1 cellular context compared by ENCODE assay signal in genomic region chr1:16163882-16164820, GRCh38.
TF ChIP-seq lines count a peak whose summit lies in the region.

No MANE protein-coding gene starts in this region.

TF ChIP-seq in HEK293, 187 proteins besides CTCF, POLR2A, EP300 and RAD21 (continued from another document and continues in another):
- TF ChIP-seq TRIM28 (IDR thresholded peaks at IDR 0.05; ENCODE audit: borderline replicate concordance, low read length) (peak; percentile 38; the same call in 1 of the 2 replicates), ZNF404 (tag by site-specific recombination; IDR thresholded peaks at IDR 0.05) (no peak), ZNF449 (tag by site-specific recombination; IDR thresholded peaks at IDR 0.05) (no peak), ZNF10 (tag by site-specific recombination; IDR thresholded peaks at IDR 0.05) (peak; percentile 97), ATF2 (tag by site-specific recombination; IDR thresholded peaks at IDR 0.05; ENCODE audit: low read depth) (peak; percentile 99), HOXA7 (CRISPR knock-in tag; IDR thresholded peaks at IDR 0.05; ENCODE audit: borderline replicate concordance) (no peak), ZNF830 (tag by site-specific recombination; IDR thresholded peaks at IDR 0.05; ENCODE audit: low read depth) (no peak), SP7 (tag by site-specific recombination; IDR thresholded peaks at IDR 0.05) (peak; percentile 97), ZBTB26 (tag by site-specific recombination; optimal IDR thresholded peaks at IDR 0.05) (no peak), ZFP3 (tag by site-specific recombination; IDR thresholded peaks at IDR 0.05; ENCODE audit: low read depth) (no peak), ZNF76 (tag by site-specific recombination; IDR thresholded peaks at IDR 0.05; ENCODE audit: borderline replicate concordance, low read depth) (0 out of 2 replicates have a peak, but pooled peaks have one; percentile 46), ZXDB (tag by site-specific recombination; IDR thresholded peaks at IDR 0.05) (peak; percentile 66), ZNF629 (tag by site-specific recombination; IDR thresholded peaks at IDR 0.05) (peak; percentile 99), ZNF391 (tag by site-specific recombination; IDR thresholded peaks at IDR 0.05; ENCODE audit: borderline replicate concordance, low read depth) (peak; percentile 21; the same call in 1 of the 2 replicates), ZNF521 (tag by site-specific recombination; IDR thresholded peaks at IDR 0.05) (no peak), PRDM1 (tag by site-specific recombination; IDR thresholded peaks at IDR 0.05) (no peak), ZNF23 (tag by site-specific recombination; IDR thresholded peaks at IDR 0.05; ENCODE audit: borderline replicate concordance) (no peak), ZNF114 (tag by site-specific recombination; IDR thresholded peaks at IDR 0.05) (no peak), OSR2 (tag by site-specific recombination; IDR thresholded peaks at IDR 0.05) (peak; percentile 98), RBAK (tag by site-specific recombination; IDR thresholded peaks at IDR 0.05) (no peak), REST (tag by site-specific recombination; IDR thresholded peaks at IDR 0.05) (no peak), GLI2 (tag by site-specific recombination; IDR thresholded peaks at IDR 0.05; ENCODE audit: borderline replicate concordance, low read depth) (no peak), ZNF610 (tag by site-specific recombination; IDR thresholded peaks at IDR 0.05; ENCODE audit: borderline replicate concordance) (no peak), GLIS2 (tag by site-specific recombination; IDR thresholded peaks at IDR 0.05) (peak; percentile 65), ZFP41 (tag by site-specific recombination; IDR thresholded peaks at IDR 0.05; ENCODE audit: borderline replicate concordance) (no peak), ZBTB8A (tag by site-specific recombination; IDR thresholded peaks at IDR 0.05) (no peak), ZNF416 (tag by site-specific recombination; IDR thresholded peaks at IDR 0.05) (no peak), SCRT1 (tag by site-specific recombination; IDR thresholded peaks at IDR 0.05; ENCODE audit: borderline replicate concordance) (no peak), ZNF555 (tag by site-specific recombination; conservative IDR thresholded peaks at IDR 0.05) (no peak), ZNF792 (tag by site-specific recombination; IDR thresholded peaks at IDR 0.05) (no peak)
- TF ChIP-seq, protein P1, sequence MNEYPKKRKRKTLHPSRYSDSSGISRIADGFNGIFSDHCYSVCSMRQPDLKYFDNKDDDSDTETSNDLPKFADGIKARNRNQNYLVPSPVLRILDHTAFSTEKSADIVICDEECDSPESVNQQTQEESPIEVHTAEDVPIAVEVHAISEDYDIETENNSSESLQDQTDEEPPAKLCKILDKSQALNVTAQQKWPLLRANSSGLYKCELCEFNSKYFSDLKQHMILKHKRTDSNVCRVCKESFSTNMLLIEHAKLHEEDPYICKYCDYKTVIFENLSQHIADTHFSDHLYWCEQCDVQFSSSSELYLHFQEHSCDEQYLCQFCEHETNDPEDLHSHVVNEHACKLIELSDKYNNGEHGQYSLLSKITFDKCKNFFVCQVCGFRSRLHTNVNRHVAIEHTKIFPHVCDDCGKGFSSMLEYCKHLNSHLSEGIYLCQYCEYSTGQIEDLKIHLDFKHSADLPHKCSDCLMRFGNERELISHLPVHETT (tag by site-specific recombination; IDR thresholded peaks at IDR 0.05): peak; percentile 87
- TF ChIP-seq, protein P2, sequence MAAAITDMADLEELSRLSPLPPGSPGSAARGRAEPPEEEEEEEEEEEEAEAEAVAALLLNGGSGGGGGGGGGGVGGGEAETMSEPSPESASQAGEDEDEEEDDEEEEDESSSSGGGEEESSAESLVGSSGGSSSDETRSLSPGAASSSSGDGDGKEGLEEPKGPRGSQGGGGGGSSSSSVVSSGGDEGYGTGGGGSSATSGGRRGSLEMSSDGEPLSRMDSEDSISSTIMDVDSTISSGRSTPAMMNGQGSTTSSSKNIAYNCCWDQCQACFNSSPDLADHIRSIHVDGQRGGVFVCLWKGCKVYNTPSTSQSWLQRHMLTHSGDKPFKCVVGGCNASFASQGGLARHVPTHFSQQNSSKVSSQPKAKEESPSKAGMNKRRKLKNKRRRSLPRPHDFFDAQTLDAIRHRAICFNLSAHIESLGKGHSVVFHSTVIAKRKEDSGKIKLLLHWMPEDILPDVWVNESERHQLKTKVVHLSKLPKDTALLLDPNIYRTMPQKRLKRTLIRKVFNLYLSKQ (tag by site-specific recombination; IDR thresholded peaks at IDR 0.05; ENCODE audit: borderline replicate concordance): no peak
- TF ChIP-seq, protein P3, sequence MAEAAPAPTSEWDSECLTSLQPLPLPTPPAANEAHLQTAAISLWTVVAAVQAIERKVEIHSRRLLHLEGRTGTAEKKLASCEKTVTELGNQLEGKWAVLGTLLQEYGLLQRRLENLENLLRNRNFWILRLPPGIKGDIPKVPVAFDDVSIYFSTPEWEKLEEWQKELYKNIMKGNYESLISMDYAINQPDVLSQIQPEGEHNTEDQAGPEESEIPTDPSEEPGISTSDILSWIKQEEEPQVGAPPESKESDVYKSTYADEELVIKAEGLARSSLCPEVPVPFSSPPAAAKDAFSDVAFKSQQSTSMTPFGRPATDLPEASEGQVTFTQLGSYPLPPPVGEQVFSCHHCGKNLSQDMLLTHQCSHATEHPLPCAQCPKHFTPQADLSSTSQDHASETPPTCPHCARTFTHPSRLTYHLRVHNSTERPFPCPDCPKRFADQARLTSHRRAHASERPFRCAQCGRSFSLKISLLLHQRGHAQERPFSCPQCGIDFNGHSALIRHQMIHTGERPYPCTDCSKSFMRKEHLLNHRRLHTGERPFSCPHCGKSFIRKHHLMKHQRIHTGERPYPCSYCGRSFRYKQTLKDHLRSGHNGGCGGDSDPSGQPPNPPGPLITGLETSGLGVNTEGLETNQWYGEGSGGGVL (tag by site-specific recombination; IDR thresholded peaks at IDR 0.05): peak; percentile 87
- TF ChIP-seq, protein P4, sequence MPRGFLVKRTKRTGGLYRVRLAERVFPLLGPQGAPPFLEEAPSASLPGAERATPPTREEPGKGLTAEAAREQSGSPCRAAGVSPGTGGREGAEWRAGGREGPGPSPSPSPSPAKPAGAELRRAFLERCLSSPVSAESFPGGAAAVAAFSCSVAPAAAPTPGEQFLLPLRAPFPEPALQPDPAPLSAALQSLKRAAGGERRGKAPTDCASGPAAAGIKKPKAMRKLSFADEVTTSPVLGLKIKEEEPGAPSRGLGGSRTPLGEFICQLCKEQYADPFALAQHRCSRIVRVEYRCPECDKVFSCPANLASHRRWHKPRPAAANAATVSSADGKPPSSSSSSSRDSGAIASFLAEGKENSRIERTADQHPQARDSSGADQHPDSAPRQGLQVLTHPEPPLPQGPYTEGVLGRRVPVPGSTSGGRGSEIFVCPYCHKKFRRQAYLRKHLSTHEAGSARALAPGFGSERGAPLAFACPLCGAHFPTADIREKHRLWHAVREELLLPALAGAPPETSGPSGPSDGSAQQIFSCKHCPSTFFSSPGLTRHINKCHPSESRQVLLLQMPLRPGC (tag by site-specific recombination; IDR thresholded peaks at IDR 0.05): peak; percentile 91
- TF ChIP-seq, protein P5, sequence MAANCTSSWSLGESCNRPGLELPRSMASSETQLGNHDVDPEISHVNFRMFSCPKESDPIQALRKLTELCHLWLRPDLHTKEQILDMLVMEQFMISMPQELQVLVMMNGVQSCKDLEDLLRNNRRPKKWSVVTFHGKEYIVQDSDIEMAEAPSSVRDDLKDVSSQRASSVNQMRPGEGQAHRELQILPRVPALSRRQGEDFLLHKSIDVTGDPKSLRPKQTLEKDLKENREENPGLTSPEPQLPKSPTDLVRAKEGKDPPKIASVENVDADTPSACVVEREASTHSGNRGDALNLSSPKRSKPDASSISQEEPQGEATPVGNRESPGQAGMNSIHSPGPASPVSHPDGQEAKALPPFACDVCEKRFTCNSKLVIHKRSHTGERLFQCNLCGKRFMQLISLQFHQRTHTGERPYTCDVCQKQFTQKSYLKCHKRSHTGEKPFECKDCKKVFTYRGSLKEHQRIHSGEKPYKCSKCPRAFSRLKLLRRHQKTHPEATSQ (tag by site-specific recombination; IDR thresholded peaks at IDR 0.05): no peak
- TF ChIP-seq, protein P6, sequence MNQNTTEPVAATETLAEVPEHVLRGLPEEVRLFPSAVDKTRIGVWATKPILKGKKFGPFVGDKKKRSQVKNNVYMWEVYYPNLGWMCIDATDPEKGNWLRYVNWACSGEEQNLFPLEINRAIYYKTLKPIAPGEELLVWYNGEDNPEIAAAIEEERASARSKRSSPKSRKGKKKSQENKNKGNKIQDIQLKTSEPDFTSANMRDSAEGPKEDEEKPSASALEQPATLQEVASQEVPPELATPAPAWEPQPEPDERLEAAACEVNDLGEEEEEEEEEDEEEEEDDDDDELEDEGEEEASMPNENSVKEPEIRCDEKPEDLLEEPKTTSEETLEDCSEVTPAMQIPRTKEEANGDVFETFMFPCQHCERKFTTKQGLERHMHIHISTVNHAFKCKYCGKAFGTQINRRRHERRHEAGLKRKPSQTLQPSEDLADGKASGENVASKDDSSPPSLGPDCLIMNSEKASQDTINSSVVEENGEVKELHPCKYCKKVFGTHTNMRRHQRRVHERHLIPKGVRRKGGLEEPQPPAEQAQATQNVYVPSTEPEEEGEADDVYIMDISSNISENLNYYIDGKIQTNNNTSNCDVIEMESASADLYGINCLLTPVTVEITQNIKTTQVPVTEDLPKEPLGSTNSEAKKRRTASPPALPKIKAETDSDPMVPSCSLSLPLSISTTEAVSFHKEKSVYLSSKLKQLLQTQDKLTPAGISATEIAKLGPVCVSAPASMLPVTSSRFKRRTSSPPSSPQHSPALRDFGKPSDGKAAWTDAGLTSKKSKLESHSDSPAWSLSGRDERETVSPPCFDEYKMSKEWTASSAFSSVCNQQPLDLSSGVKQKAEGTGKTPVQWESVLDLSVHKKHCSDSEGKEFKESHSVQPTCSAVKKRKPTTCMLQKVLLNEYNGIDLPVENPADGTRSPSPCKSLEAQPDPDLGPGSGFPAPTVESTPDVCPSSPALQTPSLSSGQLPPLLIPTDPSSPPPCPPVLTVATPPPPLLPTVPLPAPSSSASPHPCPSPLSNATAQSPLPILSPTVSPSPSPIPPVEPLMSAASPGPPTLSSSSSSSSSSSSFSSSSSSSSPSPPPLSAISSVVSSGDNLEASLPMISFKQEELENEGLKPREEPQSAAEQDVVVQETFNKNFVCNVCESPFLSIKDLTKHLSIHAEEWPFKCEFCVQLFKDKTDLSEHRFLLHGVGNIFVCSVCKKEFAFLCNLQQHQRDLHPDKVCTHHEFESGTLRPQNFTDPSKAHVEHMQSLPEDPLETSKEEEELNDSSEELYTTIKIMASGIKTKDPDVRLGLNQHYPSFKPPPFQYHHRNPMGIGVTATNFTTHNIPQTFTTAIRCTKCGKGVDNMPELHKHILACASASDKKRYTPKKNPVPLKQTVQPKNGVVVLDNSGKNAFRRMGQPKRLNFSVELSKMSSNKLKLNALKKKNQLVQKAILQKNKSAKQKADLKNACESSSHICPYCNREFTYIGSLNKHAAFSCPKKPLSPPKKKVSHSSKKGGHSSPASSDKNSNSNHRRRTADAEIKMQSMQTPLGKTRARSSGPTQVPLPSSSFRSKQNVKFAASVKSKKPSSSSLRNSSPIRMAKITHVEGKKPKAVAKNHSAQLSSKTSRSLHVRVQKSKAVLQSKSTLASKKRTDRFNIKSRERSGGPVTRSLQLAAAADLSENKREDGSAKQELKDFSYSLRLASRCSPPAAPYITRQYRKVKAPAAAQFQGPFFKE (tag by site-specific recombination; IDR thresholded peaks at IDR 0.05; ENCODE audit: borderline replicate concordance): no peak
